Comparison of ENCODE assay signal across 15 cellular contexts in the genomic region with DNA sequence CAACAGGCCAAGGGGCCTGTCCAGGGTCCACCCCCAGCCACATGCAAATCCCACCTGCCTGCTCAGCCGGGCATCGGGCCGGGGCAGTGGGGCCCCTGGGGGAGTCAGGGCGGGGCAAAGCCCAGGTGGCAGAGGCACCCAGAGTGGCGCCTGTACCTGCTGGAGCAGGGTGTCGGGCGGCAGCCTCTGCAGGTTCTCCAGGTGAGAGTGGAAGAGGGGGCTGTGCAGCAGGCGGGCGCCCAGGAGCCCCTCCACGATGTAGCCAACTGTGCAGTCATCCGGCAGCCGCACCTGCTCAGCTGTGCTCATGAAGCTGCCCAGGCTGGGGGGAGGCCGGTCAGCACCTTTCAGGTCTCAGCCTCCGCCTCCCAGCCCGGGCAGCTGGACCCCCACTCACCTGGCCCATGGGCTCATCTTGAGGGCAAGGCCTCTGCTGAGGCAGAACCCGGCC. TPM values are rescaled to one million over a fixed set of nuclear protein-coding genes. Genes with fewer than 3 reads are reported as not detected.
A peak's percentile ranks its signal among the peaks of the same experiment; 100 is the strongest.
DNase-seq lines count a peak whose midpoint lies in the region; ATAC-seq and TF ChIP-seq lines count a peak whose summit lies in the region.
"Had no signal": no experiment of that assay in that cellular context is flagged by ENCODE, and none has a peak within 500 bp of the region (broad histone marks: within the 10 kb centered on the region; RNA-seq: fewer than 3 reads in every experiment).

No MANE protein-coding gene starts in this region.

- H3K27ac ChIP-seq in DND-41 (ENCODE audit: low read length) (no peak overlapping the region), right cardiac atrium (ENCODE audit: low read length) (no peak overlapping the region), osteoblast (ENCODE audit: low read depth, low read length) (no peak overlapping the region)
- H3K27ac ChIP-seq: A549 had no signal

- H3K36me3 Mint-ChIP-seq in activated naive CD4-positive, alpha-beta T cell treated with anti-CD3 and anti-CD28 coated beads, Interleukin-2, amount 10 ng/mL, durations not matched to agents 7 days and 5 days, result peaks cover 8% of the 10 kb centered on the region

- peaks cover 21% of the 10 kb centered on the region for H4K20me1 ChIP-seq in DND-41 (ENCODE audit: insufficient read depth, low read length)
- H4K20me1 ChIP-seq in osteoblast (ENCODE audit: insufficient read depth, low read length), result peaks cover 4% of the 10 kb centered on the region

- peak overlapping the region; percentile 28 for H3K4me3 Mint-ChIP-seq in activated naive CD4-positive, alpha-beta T cell treated with anti-CD3 and anti-CD28 coated beads, Interleukin-2, amount 10 ng/mL, durations not matched to agents 7 days and 5 days

- ATAC-seq in DND-41 (ENCODE audit: insufficient read depth, low read depth), result no peak
- no peak for ATAC-seq in right cardiac atrium
- no peak for ATAC-seq in GM21825 (IDR thresholded peaks at IDR 0.05; ENCODE audit: unreplicated experiment)
- ATAC-seq in GM21381 (IDR thresholded peaks at IDR 0.05; ENCODE audit: unreplicated experiment), result no peak
- ATAC-seq: A549 had no signal

- H3K4me3 ChIP-seq in DND-41 (ENCODE audit: low read depth in 1 of 2, low read length in 2 of 2), result no peak overlapping the region
- no peak overlapping the region for H3K4me3 ChIP-seq in right cardiac atrium (ENCODE audit: low read length)
- H3K4me3 ChIP-seq in osteoblast (ENCODE audit: insufficient read depth, low read length), result no peak overlapping the region
- H3K4me3 ChIP-seq: A549 had no signal

- H3K9me3 Mint-ChIP-seq in activated naive CD4-positive, alpha-beta T cell treated with anti-CD3 and anti-CD28 coated beads, Interleukin-2, amount 10 ng/mL, durations not matched to agents 7 days and 5 days, result no peaks in the 10 kb centered on the region

- peaks cover 41% of the 10 kb centered on the region for H3K36me3 ChIP-seq in DND-41 (ENCODE audit: insufficient read depth, low read length)
- peaks cover 39% of the 10 kb centered on the region for H3K36me3 ChIP-seq in osteoblast (ENCODE audit: insufficient read depth, low read length)

- H3K4me1 ChIP-seq in DND-41 (ENCODE audit: insufficient read depth, low read length) (peaks cover 42% of the 10 kb centered on the region), right cardiac atrium (ENCODE audit: control insufficient read depth, insufficient read depth, low read length) (peaks cover 7% of the 10 kb centered on the region), osteoblast (ENCODE audit: insufficient read depth, low read length) (peaks cover 12% of the 10 kb centered on the region)

- no peak for TF ChIP-seq CTCF in DND-41 (IDR thresholded peaks at IDR 0.05; ENCODE audit: borderline replicate concordance, extremely low read depth, low read length, poor library complexity, severe bottlenecking)
- TF ChIP-seq CTCF in osteoblast (IDR thresholded peaks at IDR 0.05; ENCODE audit: extremely low read depth, low read depth, low read length), result no peak

- WGBS in right cardiac atrium, result 95% methylated on average over 16 of the region's 16 CpGs

- H3K27me3 ChIP-seq in DND-41 (ENCODE audit: insufficient read depth, low read length, poor library complexity) (no peaks in the 10 kb centered on the region), right cardiac atrium (ENCODE audit: control insufficient read depth, insufficient read depth) (no peaks in the 10 kb centered on the region), osteoblast (ENCODE audit: insufficient read depth, low read length) (no peaks in the 10 kb centered on the region)

- no peak overlapping the region for H3K27ac Mint-ChIP-seq in activated naive CD4-positive, alpha-beta T cell treated with anti-CD3 and anti-CD28 coated beads, Interleukin-2, amount 10 ng/mL, durations not matched to agents 7 days and 5 days

- intact Hi-C loops in right cardiac atrium (cut with DNase I), result no loop called here

- no peak overlapping the region for H2AFZ ChIP-seq in DND-41 (ENCODE audit: low read depth, low read length)
- no peak overlapping the region for H2AFZ ChIP-seq in osteoblast (ENCODE audit: low read length)

- H3K27me3 Mint-ChIP-seq in activated naive CD4-positive, alpha-beta T cell treated with anti-CD3 and anti-CD28 coated beads, Interleukin-2, amount 10 ng/mL, durations not matched to agents 7 days and 5 days, result no peaks in the 10 kb centered on the region
- H3K27me3 Mint-ChIP-seq: CD4-positive, alpha-beta memory T cell had no signal

- DNase-seq in activated naive CD4-positive, alpha-beta T cell treated with anti-CD3 and anti-CD28 coated beads, Interleukin-2, amount 10 ng/mL, durations not matched to agents 7 days and 5 days, result no peak
- DNase-seq in activated naive CD4-positive, alpha-beta T cell treated with anti-CD3 and anti-CD28 coated beads, Interleukin-2, amount 50 U/mL, for 16 hours, result no peak
- no peak for DNase-seq in DND-41
- DNase-seq in right cardiac atrium, result peak; percentile 11 to 54 (median 51)
- peak; percentile 73 for DNase-seq in osteoblast (ENCODE audit: insufficient read length, low spot score, missing footprints)
- DNase-seq in hippocampal formation (lab: John Stamatoyannopoulos, UW), result no peak
- DNase-seq: AML-193; CD4-positive, alpha-beta memory T cell; KG1; NCI-H1092; NCI-H446; SHP77 had no signal

- H3K79me2 ChIP-seq in DND-41 (ENCODE audit: insufficient read depth, low read length) (peaks cover 34% of the 10 kb centered on the region), osteoblast (ENCODE audit: insufficient read depth, low read length) (peaks cover 44% of the 10 kb centered on the region)

- peaks cover 21% of the 10 kb centered on the region for H3K4me1 Mint-ChIP-seq in activated naive CD4-positive, alpha-beta T cell treated with anti-CD3 and anti-CD28 coated beads, Interleukin-2, amount 10 ng/mL, durations not matched to agents 7 days and 5 days

- H3K9ac ChIP-seq in DND-41 (ENCODE audit: low read depth, low read length), result no peak overlapping the region

- H3K4me2 ChIP-seq in DND-41 (ENCODE audit: insufficient read depth, low read length) (peak overlapping the region; percentile 98; the same call in 1 of the 2 replicates), osteoblast (ENCODE audit: insufficient read depth, low read length) (no peak overlapping the region)

- CTCF ChIA-PET in activated naive CD4-positive, alpha-beta T cell treated with anti-CD3 and anti-CD28 coated beads, Interleukin-2, amount 10 ng/mL, durations not matched to agents 7 days and 5 days (lab: Charles Lee), result interaction anchor here (1.1 to 1.7 kb wide), 2 partner anchors 12 to 18 kb away, joined by 4 to 5 read pairs; partner anchors contain the start of genes DCXR and RAC3

- no peaks in the 10 kb centered on the region for H3K9me3 ChIP-seq in DND-41 (ENCODE audit: insufficient read depth, low read length, severe bottlenecking)
- H3K9me3 ChIP-seq in right cardiac atrium (ENCODE audit: control insufficient read depth, low read length), result no peaks in the 10 kb centered on the region
- no peaks in the 10 kb centered on the region for H3K9me3 ChIP-seq in osteoblast (ENCODE audit: low read depth, low read length)
- H3K9me3 ChIP-seq: A549 had no signal

RNA-seq across cellular contexts. Expression of gene RFNG, which starts 2.1 kb away (rescaled TPM):
- total RNA-seq in right cardiac atrium, result 10 to 100 TPM; 19.0 to 25.1 (median 20.2) TPM
- 25.4 TPM for polyA plus RNA-seq in right cardiac atrium
- total RNA-seq in osteoblast, result 46.3 and 52.7 TPM in 2 replicates

RNA-seq across cellular contexts. Expression of gene GPS1, which starts 2.2 kb away (rescaled TPM):
- total RNA-seq in right cardiac atrium (10 to 100 TPM; 87.1 to 93.7 (median 90.6) TPM), osteoblast (90.2 and 93.7 TPM in 2 replicates)
- 75.1 TPM for polyA plus RNA-seq in right cardiac atrium

RNA-seq across cellular contexts. Expression of gene DCXR, which starts 12.0 kb away (rescaled TPM):
- 100 to 1,000 TPM; 127 to 181 (median 168) TPM for total RNA-seq in right cardiac atrium
- polyA plus RNA-seq in right cardiac atrium, result 196 TPM
- total RNA-seq in osteoblast, result 23.9 and 31.8 TPM in 2 replicates

RNA-seq across cellular contexts. Expression of gene DUS1L, which starts 16.1 kb away (rescaled TPM):
- total RNA-seq in right cardiac atrium (10 to 100 TPM; 51.3 to 63.1 (median 58.4) TPM), osteoblast (43.8 and 43.9 TPM in 2 replicates)
- 82.1 TPM for polyA plus RNA-seq in right cardiac atrium

RNA-seq across cellular contexts. Expression of gene RAC3, which starts 18.1 kb away (rescaled TPM):
- 1 to 10 TPM; 1.0 to 2.0 (median 1.5) TPM for total RNA-seq in right cardiac atrium
- polyA plus RNA-seq in right cardiac atrium, result 2.4 TPM
- 0.59 and 1.8 TPM in 2 replicates for total RNA-seq in osteoblast

Comparison
In these comparisons a context has a peak if more than half of its experiments do, and no peak if none do; other contexts are left out.
1. DNase-seq: peak in right cardiac atrium (3 of 3) and osteoblast (single experiment); none in activated naive CD4-positive, alpha-beta T cell treated with anti-CD3 and anti-CD28 coated beads, Interleukin-2, amount 10 ng/mL, durations not matched to agents 7 days and 5 days (single experiment), activated naive CD4-positive, alpha-beta T cell treated with anti-CD3 and anti-CD28 coated beads, Interleukin-2, amount 50 U/mL, for 16 hours (single experiment), DND-41 (single experiment) and hippocampal formation (0 of 2).